ENCODE assay signal across 22 cellular contexts in the genomic region with DNA sequence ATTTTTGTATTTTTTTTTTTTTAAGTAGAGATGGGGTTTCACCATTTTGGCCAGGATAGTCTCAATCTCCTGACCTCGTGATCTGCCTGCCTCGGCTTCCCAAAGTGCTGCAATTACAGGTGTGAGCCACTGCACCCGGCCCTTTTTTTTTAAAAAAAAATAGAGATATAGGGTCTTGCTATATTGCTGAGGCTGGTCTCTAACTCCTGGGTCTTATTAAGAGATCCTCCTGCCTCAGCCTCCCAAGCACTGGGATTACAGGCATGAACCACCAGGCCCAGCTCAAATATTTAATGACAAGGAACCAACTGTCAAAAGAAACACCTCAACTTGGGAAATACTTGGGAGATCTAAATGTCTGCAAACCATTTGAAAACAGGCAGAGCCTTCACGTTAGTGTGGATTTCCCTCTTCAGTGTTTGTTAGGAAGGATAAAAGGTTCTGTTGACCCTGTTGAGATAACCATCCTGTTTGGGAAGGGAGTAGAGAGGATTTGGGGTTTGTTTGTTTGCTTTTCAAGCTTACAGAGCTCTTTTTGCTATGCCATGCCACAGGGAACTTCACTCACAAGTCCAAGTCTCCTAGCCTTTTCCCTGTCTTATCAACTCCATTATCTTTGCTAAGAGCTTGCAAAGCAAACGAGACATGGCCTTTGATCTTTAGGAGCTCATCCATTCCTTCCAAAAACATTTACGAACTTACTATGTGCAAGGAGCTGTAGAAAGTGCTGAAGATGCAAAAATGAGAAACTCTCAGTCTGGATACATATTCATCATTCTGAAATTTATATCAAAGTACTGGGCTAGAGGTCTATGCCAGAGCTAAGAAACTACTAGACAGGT. TPM values are rescaled to one million over a fixed set of nuclear protein-coding genes. Genes with fewer than 3 reads are reported as not detected.
"Had no signal": no experiment of that assay in that cellular context is flagged by ENCODE, and none has a peak within 500 bp of the region (broad histone marks: within the 10 kb centered on the region; RNA-seq: fewer than 3 reads in every experiment).

No MANE protein-coding gene starts in this region.

- H3K27me3 Mint-ChIP-seq: memory B cell; stimulated activated memory B cell treated with anti-CD40 and anti-IgM and Interleukin-4, amounts not matched to agents 10 μg/mL and 1 μg/mL and 100 μg/mL, for 72 hours had no signal

- H3K27me3 ChIP-seq: heart right ventricle, stomach, transverse colon, vagina had no signal

- ATAC-seq: activated T-cell treated with anti-CD3 and anti-CD28 coated beads, Interleukin-2, amount 50 U/mL, for 4 hours; heart right ventricle; left colon; mucosa of descending colon; sciatic nerve; stimulated activated memory B cell treated with anti-CD40 and anti-IgM and Interleukin-4, amounts not matched to agents 10 μg/mL and 1 μg/mL and 100 μg/mL, for 72 hours; WTC11 had no signal

- DNase-seq: activated CD4-positive, alpha-beta T cell treated with anti-CD3 and anti-CD28 coated beads for 4 hours; activated CD4-positive, alpha-beta T cell treated with anti-CD3 and anti-CD28 coated beads, Interleukin-2, amount 50 U/mL, for 48 hours; activated CD8-positive, alpha-beta memory T cell treated with anti-CD3 and anti-CD28 coated beads, Interleukin-2, amount 50 U/mL, for 48 hours; activated naive CD4-positive, alpha-beta T cell treated with anti-CD3 and anti-CD28 coated beads for 36 hours; activated T-cell treated with anti-CD3 and anti-CD28 coated beads, Interleukin-2, amount 50 U/mL, for 4 hours; heart right ventricle; left colon; mucosa of descending colon; nucleus accumbens; posterior cingulate gyrus; stimulated activated CD4-positive, alpha-beta T cell treated with anti-CD3 and anti-CD28 coated beads, Interleukin-15, amount 100 ng/mL, for 24 hours; stomach; transverse colon had no signal

- H3K4me3 ChIP-seq: heart right ventricle, mucosa of descending colon, smooth muscle cell, stomach, transverse colon, vagina had no signal

- H3K4me3 Mint-ChIP-seq: activated naive CD4-positive, alpha-beta T cell treated with anti-CD3 and anti-CD28 coated beads for 36 hours; activated T-cell treated with anti-CD3 and anti-CD28 coated beads, Interleukin-2, amount 50 U/mL, for 4 hours; memory B cell; stimulated activated memory B cell treated with anti-CD40 and anti-IgM and Interleukin-4, amounts not matched to agents 10 μg/mL and 1 μg/mL and 100 μg/mL, for 72 hours; T-helper 2 cell treated with Interferon-gamma antibody and Interleukin-4, amounts not matched to agents 5 μg/mL and 100 μg/mL, for 36 hours; WTC11 had no signal

- H3K27ac ChIP-seq: heart right ventricle, stomach, transverse colon, vagina had no signal

- H3K36me3 Mint-ChIP-seq: memory B cell; stimulated activated memory B cell treated with anti-CD40 and anti-IgM and Interleukin-4, amounts not matched to agents 10 μg/mL and 1 μg/mL and 100 μg/mL, for 72 hours; WTC11 had no signal

- H3K9me3 Mint-ChIP-seq: activated naive CD4-positive, alpha-beta T cell treated with anti-CD3 and anti-CD28 coated beads for 36 hours; activated T-cell treated with anti-CD3 and anti-CD28 coated beads, Interleukin-2, amount 50 U/mL, for 4 hours; activated T-helper 2 cell treated with anti-CD3 and anti-CD28 coated beads, Interferon-gamma antibody, Interleukin-2, Interleukin-4, amounts not matched to agents 10 μg/mL and 5 μg/mL and 100 μg/mL, durations not matched to agents 14 hours and 24 hours and 36 hours; memory B cell; stimulated activated memory B cell treated with anti-CD40 and anti-IgM and Interleukin-4, amounts not matched to agents 10 μg/mL and 1 μg/mL and 100 μg/mL, for 72 hours; T-helper 2 cell treated with Interferon-gamma antibody and Interleukin-4, amounts not matched to agents 5 μg/mL and 100 μg/mL, for 36 hours; WTC11 had no signal

- H3K27ac Mint-ChIP-seq: activated naive CD4-positive, alpha-beta T cell treated with anti-CD3 and anti-CD28 coated beads for 36 hours; activated T-helper 2 cell treated with anti-CD3 and anti-CD28 coated beads, Interferon-gamma antibody, Interleukin-2, Interleukin-4, amounts not matched to agents 10 μg/mL and 5 μg/mL and 100 μg/mL, durations not matched to agents 14 hours and 24 hours and 36 hours; memory B cell; stimulated activated memory B cell treated with anti-CD40 and anti-IgM and Interleukin-4, amounts not matched to agents 10 μg/mL and 1 μg/mL and 100 μg/mL, for 72 hours; T-helper 2 cell treated with Interferon-gamma antibody and Interleukin-4, amounts not matched to agents 5 μg/mL and 100 μg/mL, for 36 hours; WTC11 had no signal

- H3K36me3 ChIP-seq: transverse colon had no signal

- H3K9me3 ChIP-seq: heart right ventricle, mucosa of descending colon, stomach, transverse colon, vagina had no signal

- H3K4me1 Mint-ChIP-seq: memory B cell; stimulated activated memory B cell treated with anti-CD40 and anti-IgM and Interleukin-4, amounts not matched to agents 10 μg/mL and 1 μg/mL and 100 μg/mL, for 72 hours; WTC11 had no signal

RNA-seq across cellular contexts. Expression of gene FAXDC2, which starts 7.5 kb away (rescaled TPM):
- total RNA-seq: activated CD8-positive, alpha-beta memory T cell treated with anti-CD3 and anti-CD28 coated beads for 36 hours; activated naive CD4-positive, alpha-beta T cell treated with anti-CD3 and anti-CD28 coated beads for 36 hours; activated T-helper 2 cell treated with anti-CD3 and anti-CD28 coated beads, Interferon-gamma antibody, Interleukin-2, Interleukin-4, amounts not matched to agents 10 μg/mL and 5 μg/mL and 100 μg/mL, durations not matched to agents 14 hours and 24 hours and 36 hours had no signal
